20 cellular contexts compared by ENCODE assay signal in the genomic region with DNA sequence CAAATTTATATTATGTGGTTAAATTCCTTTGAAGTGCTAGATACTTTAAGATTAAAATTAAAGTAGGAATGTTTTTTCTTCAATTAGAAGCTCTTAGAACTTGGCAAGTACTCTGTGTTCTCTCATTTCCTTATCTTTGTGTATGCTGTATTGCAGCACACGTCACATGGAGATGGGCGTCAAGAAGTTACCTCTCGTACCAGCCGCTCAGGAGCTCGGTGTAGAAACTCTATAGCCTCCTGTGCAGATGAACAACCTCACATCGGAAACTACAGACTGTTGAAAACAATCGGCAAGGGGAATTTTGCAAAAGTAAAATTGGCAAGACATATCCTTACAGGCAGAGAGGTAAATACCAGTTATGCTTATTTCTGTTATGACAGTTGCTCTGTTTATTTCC. TPM values are rescaled to one million over a fixed set of nuclear protein-coding genes. Genes with fewer than 3 reads are reported as not detected.
DNase-seq lines count a peak whose midpoint lies in the region; ATAC-seq, FAIRE-seq and TF ChIP-seq lines count a peak whose summit lies in the region.
"Had no signal": no experiment of that assay in that cellular context is flagged by ENCODE, and none has a peak within 500 bp of the region (broad histone marks: within the 10 kb centered on the region; RNA-seq: fewer than 3 reads in every experiment).

No MANE protein-coding gene starts in this region.

- POLR2A ChIA-PET in endothelial cell of umbilical vein (lab: Charles Lee): interaction anchor here (1.0 kb wide), 1 partner anchor 19 kb away, joined by 3 read pairs; no protein-coding TSS in a partner anchor

- ATAC-seq in left lobe of liver (peak; percentile 74), GM18498 (IDR thresholded peaks at IDR 0.05; ENCODE audit: unreplicated experiment) (no peak)
- ATAC-seq: T-helper 17 cell had no signal

- H3K27ac ChIP-seq in endothelial cell of umbilical vein (ENCODE audit: insufficient read depth, low read depth, low read length): no peak overlapping the region
- H3K27ac ChIP-seq: epithelial cell of prostate had no signal

- no peak overlapping the region for H3K4me3 ChIP-seq in endothelial cell of umbilical vein (replicated peaks in 1 of 3; ENCODE audit: insufficient read depth in 1 of 3, low read depth in 1 of 3, low read length in 3 of 3)

- no peaks in the 10 kb centered on the region for H3K9me1 ChIP-seq in endothelial cell of umbilical vein (replicated peaks; ENCODE audit: control insufficient read depth, extremely low read depth, insufficient read depth, low read length)

- DNase-seq in HFFc6 (no peak), endothelial cell of umbilical vein (ENCODE audit: low read depth, low spot score) (peak; percentile 54), left lobe of liver (ENCODE audit: low spot score) (no peak), putamen (ENCODE audit: low spot score) (peak; percentile 25), midbrain (lab: John Stamatoyannopoulos, UW) (no peak)
- no peak for DNase-seq in stimulated activated CD4-positive, alpha-beta T cell treated with anti-CD3 and anti-CD28 coated beads, Interleukin-15, amount 100 ng/mL, for 24 hours
- no peak for DNase-seq in activated naive CD4-positive, alpha-beta T cell treated with anti-CD3 and anti-CD28 coated beads, Interleukin-2, amount 50 U/mL, for 16 hours
- DNase-seq: activated CD4-positive, alpha-beta memory T cell treated with anti-CD3 and anti-CD28 coated beads for 36 hours; activated naive CD4-positive, alpha-beta T cell treated with anti-CD3 and anti-CD28 coated beads for 36 hours; cortex of kidney; H7; naive B cell; NCI-H1105; NCI-H524 treated with DMSO at 0.1 percent for 48 hours; SIG-M5; substantia nigra; T-helper 17 cell had no signal

- H3K4me1 Mint-ChIP-seq in HFFc6 (ENCODE audit: low read depth): peaks cover 60% of the 10 kb centered on the region

- no peak overlapping the region for H2AFZ ChIP-seq in endothelial cell of umbilical vein (ENCODE audit: low read depth, low read length)

- no peaks in the 10 kb centered on the region for H3K9me3 Mint-ChIP-seq in HFFc6
- H3K9me3 Mint-ChIP-seq: activated CD4-positive, alpha-beta memory T cell treated with anti-CD3 and anti-CD28 coated beads for 36 hours; activated naive CD4-positive, alpha-beta T cell treated with anti-CD3 and anti-CD28 coated beads for 36 hours; naive B cell had no signal

- no peaks in the 10 kb centered on the region for H3K27me3 ChIP-seq in endothelial cell of umbilical vein (ENCODE audit: control insufficient read depth in 2 of 2, insufficient read depth in 2 of 2, low read length in 2 of 2)

- BruUV-seq in endothelial cell of umbilical vein (replicated peaks; lab: Mats Ljungman, UMichigan): no TSS peak

- peak overlapping the region; percentile 56; the same call in 1 of the 2 replicates for H3K27ac Mint-ChIP-seq in HFFc6
- H3K27ac Mint-ChIP-seq: activated CD4-positive, alpha-beta memory T cell treated with anti-CD3 and anti-CD28 coated beads for 36 hours; activated naive CD4-positive, alpha-beta T cell treated with anti-CD3 and anti-CD28 coated beads for 36 hours had no signal

- intact Hi-C loops in endothelial cell of umbilical vein (cut with micrococcal nuclease): no loop called here

- H3K4me1 ChIP-seq in endothelial cell of umbilical vein (ENCODE audit: control insufficient read depth, extremely low read depth, insufficient read depth, low read length): peaks cover 33% of the 10 kb centered on the region

- H3K27me3 Mint-ChIP-seq in HFFc6 (ENCODE audit: insufficient read depth): no peaks in the 10 kb centered on the region; the same call in 1 of the 2 replicates
- H3K27me3 Mint-ChIP-seq: activated CD4-positive, alpha-beta memory T cell treated with anti-CD3 and anti-CD28 coated beads for 36 hours; naive B cell; T-helper 17 cell had no signal

- H3K4me3 Mint-ChIP-seq in HFFc6: no peak overlapping the region
- H3K4me3 Mint-ChIP-seq: activated naive CD4-positive, alpha-beta T cell treated with anti-CD3 and anti-CD28 coated beads for 36 hours; naive B cell had no signal

- TF ChIP-seq CTCF in HFFc6 (IDR thresholded peaks at IDR 0.05) (no peak), endothelial cell of umbilical vein (IDR thresholded peaks at IDR 0.05; ENCODE audit: extremely low read depth in 1 of 2, insufficient read depth in 1 of 2, low read depth in 1 of 2, low read length in 2 of 2) (no peak)

- H3K79me2 ChIP-seq in endothelial cell of umbilical vein (ENCODE audit: control insufficient read depth, insufficient read depth, low read length): peaks cover 86% of the 10 kb centered on the region

- H3K9ac ChIP-seq in endothelial cell of umbilical vein (replicated peaks; ENCODE audit: extremely low read depth, insufficient read depth, low read length): no peak overlapping the region

- dilution Hi-C loops in endothelial cell of umbilical vein (cut with MboI; ENCODE audit: extremely low pct_ligation_motif_present, low sequenced_read_pairs): no loop called here

- no peaks in the 10 kb centered on the region for H3K9me3 ChIP-seq in endothelial cell of umbilical vein (replicated peaks; ENCODE audit: control insufficient read depth, insufficient read depth, low read length)

- FAIRE-seq in endothelial cell of umbilical vein (lab: Jason Lieb, UNC): no peak
- FAIRE-seq: GM12891 had no signal

- H3K36me3 ChIP-seq in endothelial cell of umbilical vein (ENCODE audit: control insufficient read depth in 2 of 2, extremely low read depth in 1 of 2, insufficient read depth in 2 of 2, low read length in 2 of 2): peaks cover 0 to 2% of the 10 kb centered on the region in 2 experiments

- peaks cover 8% of the 10 kb centered on the region for H4K20me1 ChIP-seq in endothelial cell of umbilical vein (replicated peaks; ENCODE audit: control insufficient read depth, extremely low read depth, insufficient read depth, low read length)

- H3K4me2 ChIP-seq in endothelial cell of umbilical vein (ENCODE audit: insufficient read depth, low read length): peak overlapping the region; percentile 39

- H3K36me3 Mint-ChIP-seq in HFFc6 (ENCODE audit: low read depth): peaks cover 23% of the 10 kb centered on the region; the same call in 1 of the 2 replicates

- CTCF ChIA-PET in endothelial cell of umbilical vein (lab: Charles Lee): interaction anchor here (1.3 to 5.1 kb wide), 3 partner anchors 11 to 14 kb away, joined by 4 to 21 read pairs (median 14); no protein-coding TSS in a partner anchor

- TF ChIP-seq POLR2A in endothelial cell of umbilical vein (IDR thresholded peaks at IDR 0.05; ENCODE audit: low read depth, low read length): no peak

TF ChIP-seq in endothelial cell of umbilical vein, 7 proteins besides CTCF, POLR2A, EP300 and RAD21:
- TF ChIP-seq MYC (IDR thresholded peaks at IDR 0.05; ENCODE audit: low read depth, low read length) (no peak), GATA2 (IDR thresholded peaks at IDR 0.05; ENCODE audit: insufficient read depth, insufficient read length, low read depth, low read length) (no peak), EZH2 (IDR thresholded peaks at IDR 0.05; ENCODE audit: borderline replicate concordance, low read depth, low read length, severe bottlenecking) (no peak), JUN (IDR thresholded peaks at IDR 0.05; ENCODE audit: borderline replicate concordance, insufficient read depth, insufficient read length, low read depth) (no peak), POLR2AphosphoS5 (IDR thresholded peaks at IDR 0.05; ENCODE audit: insufficient read depth, low read depth, low read length) (no peak), FOS (IDR thresholded peaks at IDR 0.05; ENCODE audit: borderline replicate concordance, insufficient read depth, low read length) (no peak)
- TF ChIP-seq, protein P1, sequence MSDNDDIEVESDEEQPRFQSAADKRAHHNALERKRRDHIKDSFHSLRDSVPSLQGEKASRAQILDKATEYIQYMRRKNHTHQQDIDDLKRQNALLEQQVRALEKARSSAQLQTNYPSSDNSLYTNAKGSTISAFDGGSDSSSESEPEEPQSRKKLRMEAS (IDR thresholded peaks at IDR 0.05; ENCODE audit: insufficient read depth, insufficient read length): no peak

RNA-seq across cellular contexts. Expression of a gene that starts 19.7 kb away (rescaled TPM):
- 10 to 100 TPM; 57.4 to 71.8 (median 65.7) TPM for total RNA-seq in HFFc6 (2021; fragmentation: NEBNext Ultra II Directional; extraction: Animal tissue kit (Norgen Biotek cat#: 25700))
- 81.2 and 96.1 TPM in 2 replicates for total RNA-seq in endothelial cell of umbilical vein
- polyA plus RNA-seq in endothelial cell of umbilical vein: 43.7 and 46.6 TPM in 2 replicates
- 54.9 and 57.5 TPM in 2 replicates for polyA plus RNA-seq in endothelial cell of umbilical vein (2011; cell fraction: cytosol; rRNA removed)
- 201 and 218 TPM in 2 replicates for polyA plus RNA-seq in endothelial cell of umbilical vein (2011; cell fraction: nucleus; rRNA removed)
- 50.9 and 64.9 TPM in 2 replicates for polyA plus RNA-seq in endothelial cell of umbilical vein (2012)
- polyA minus RNA-seq in endothelial cell of umbilical vein: 61.0 and 63.8 TPM in 2 replicates
- 62.7 TPM for polyA minus RNA-seq in endothelial cell of umbilical vein (2011; cell fraction: cytosol; rRNA and poly(A)+ RNA removed)
- polyA minus RNA-seq in endothelial cell of umbilical vein (2011; cell fraction: nucleus; rRNA and poly(A)+ RNA removed): 106 and 157 TPM in 2 replicates
- 26.5 TPM for total RNA-seq in left lobe of liver

Comparison
In these comparisons a context has a peak if more than half of its experiments do, and no peak if none do; other contexts are left out.
1. DNase-seq: peak in endothelial cell of umbilical vein (single experiment) and putamen (single experiment); none in HFFc6 (single experiment), left lobe of liver (single experiment), midbrain (single experiment), stimulated activated CD4-positive, alpha-beta T cell treated with anti-CD3 and anti-CD28 coated beads, Interleukin-15, amount 100 ng/mL, for 24 hours (single experiment) and activated naive CD4-positive, alpha-beta T cell treated with anti-CD3 and anti-CD28 coated beads, Interleukin-2, amount 50 U/mL, for 16 hours (single experiment).